In genomic region chr3:49868951-49869454, GRCh38 we compare ENCODE assay signal across 1 cellular context.
TF ChIP-seq lines count a peak whose summit lies in the region.

No MANE protein-coding gene starts in this region.

TF ChIP-seq in HEK293, 187 proteins besides CTCF, POLR2A, EP300 and RAD21 (continued from another document):
- TF ChIP-seq, protein P1, sequence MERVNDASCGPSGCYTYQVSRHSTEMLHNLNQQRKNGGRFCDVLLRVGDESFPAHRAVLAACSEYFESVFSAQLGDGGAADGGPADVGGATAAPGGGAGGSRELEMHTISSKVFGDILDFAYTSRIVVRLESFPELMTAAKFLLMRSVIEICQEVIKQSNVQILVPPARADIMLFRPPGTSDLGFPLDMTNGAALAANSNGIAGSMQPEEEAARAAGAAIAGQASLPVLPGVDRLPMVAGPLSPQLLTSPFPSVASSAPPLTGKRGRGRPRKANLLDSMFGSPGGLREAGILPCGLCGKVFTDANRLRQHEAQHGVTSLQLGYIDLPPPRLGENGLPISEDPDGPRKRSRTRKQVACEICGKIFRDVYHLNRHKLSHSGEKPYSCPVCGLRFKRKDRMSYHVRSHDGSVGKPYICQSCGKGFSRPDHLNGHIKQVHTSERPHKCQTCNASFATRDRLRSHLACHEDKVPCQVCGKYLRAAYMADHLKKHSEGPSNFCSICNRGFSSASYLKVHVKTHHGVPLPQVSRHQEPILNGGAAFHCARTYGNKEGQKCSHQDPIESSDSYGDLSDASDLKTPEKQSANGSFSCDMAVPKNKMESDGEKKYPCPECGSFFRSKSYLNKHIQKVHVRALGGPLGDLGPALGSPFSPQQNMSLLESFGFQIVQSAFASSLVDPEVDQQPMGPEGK (tag by site-specific recombination; IDR thresholded peaks at IDR 0.05): 0 out of 2 replicates have a peak, but pooled peaks have one; percentile 12
- no peak for TF ChIP-seq ZBTB1 (tag by site-specific recombination; IDR thresholded peaks at IDR 0.05)
- no peak for TF ChIP-seq BCL11B (tag by site-specific recombination; IDR thresholded peaks at IDR 0.05; ENCODE audit: low read depth)
- peak; percentile 89 for TF ChIP-seq GLIS1 (tag by site-specific recombination; IDR thresholded peaks at IDR 0.05)
- no peak for TF ChIP-seq ZNF48 (tag by site-specific recombination; IDR thresholded peaks at IDR 0.05)
TF ChIP-seq in HEK293: peak in this region for 5.
